ENCODE assay signal across 22 cellular contexts in genomic region chr16:17567455-17567854, GRCh38.
"Had no signal": no experiment of that assay in that cellular context is flagged by ENCODE, and none has a peak within 500 bp of the region (broad histone marks: within the 10 kb centered on the region; RNA-seq: fewer than 3 reads in every experiment).

No MANE protein-coding gene starts in this region.

- H3K9me3 ChIP-seq: thoracic aorta, upper lobe of left lung had no signal

- H3K9ac ChIP-seq: neural progenitor cell had no signal

- DNase-seq: activated CD4-positive, alpha-beta memory T cell treated with anti-CD3 and anti-CD28 coated beads for 36 hours; activated CD4-positive, alpha-beta T cell treated with anti-CD3 and anti-CD28 coated beads for 48 hours; activated naive CD4-positive, alpha-beta T cell treated with Interleukin-2 at 50 U/mL for 16 hours; activated naive CD8-positive, alpha-beta T cell treated with anti-CD3 and anti-CD28 coated beads for 36 hours; activated T-cell treated with anti-CD3 and anti-CD28 coated beads, Interleukin-2, amount 50 U/mL, for 48 hours; effector memory CD4-positive, alpha-beta T cell; head of caudate nucleus; hypothalamus; left ventricle myocardium superior; mammary epithelial cell; naive thymus-derived CD8-positive, alpha-beta T cell; posterior cingulate gyrus; stimulated activated CD4-positive, alpha-beta T cell treated with anti-CD3 and anti-CD28 coated beads, Interleukin-15, amount 100 ng/mL, for 24 hours; stimulated activated CD8-positive, alpha-beta memory T cell treated with anti-CD3 and anti-CD28 coated beads, Interleukin-4, amount 100 ng/mL, for 48 hours; stimulated activated naive B cell treated with anti-CD40 and anti-IgM and Interleukin-4, amounts not matched to agents 10 μg/mL and 1 μg/mL and 100 μg/mL, for 72 hours; upper lobe of left lung had no signal

- ATAC-seq: gastroesophageal sphincter; left ventricle myocardium superior; naive thymus-derived CD8-positive, alpha-beta T cell; sciatic nerve; stimulated activated naive B cell treated with anti-CD40 and anti-IgM and Interleukin-4, amounts not matched to agents 10 μg/mL and 1 μg/mL and 100 μg/mL, for 72 hours had no signal

- H3K4me3 ChIP-seq: breast epithelium, gastroesophageal sphincter, neural progenitor cell, smooth muscle cell, thoracic aorta, upper lobe of left lung had no signal

- H3K4me2 ChIP-seq: neural progenitor cell, smooth muscle cell had no signal

- H3K27ac ChIP-seq: breast epithelium, gastroesophageal sphincter, neural progenitor cell, thoracic aorta, upper lobe of left lung had no signal

- H3K36me3 ChIP-seq: breast epithelium, gastroesophageal sphincter, neural progenitor cell, thoracic aorta, upper lobe of left lung had no signal

- H3K4me1 ChIP-seq: breast epithelium, gastroesophageal sphincter, upper lobe of left lung had no signal

- H2AFZ ChIP-seq: neural progenitor cell had no signal

- H3K27me3 ChIP-seq: neural progenitor cell, upper lobe of left lung had no signal
